In the genomic region with DNA sequence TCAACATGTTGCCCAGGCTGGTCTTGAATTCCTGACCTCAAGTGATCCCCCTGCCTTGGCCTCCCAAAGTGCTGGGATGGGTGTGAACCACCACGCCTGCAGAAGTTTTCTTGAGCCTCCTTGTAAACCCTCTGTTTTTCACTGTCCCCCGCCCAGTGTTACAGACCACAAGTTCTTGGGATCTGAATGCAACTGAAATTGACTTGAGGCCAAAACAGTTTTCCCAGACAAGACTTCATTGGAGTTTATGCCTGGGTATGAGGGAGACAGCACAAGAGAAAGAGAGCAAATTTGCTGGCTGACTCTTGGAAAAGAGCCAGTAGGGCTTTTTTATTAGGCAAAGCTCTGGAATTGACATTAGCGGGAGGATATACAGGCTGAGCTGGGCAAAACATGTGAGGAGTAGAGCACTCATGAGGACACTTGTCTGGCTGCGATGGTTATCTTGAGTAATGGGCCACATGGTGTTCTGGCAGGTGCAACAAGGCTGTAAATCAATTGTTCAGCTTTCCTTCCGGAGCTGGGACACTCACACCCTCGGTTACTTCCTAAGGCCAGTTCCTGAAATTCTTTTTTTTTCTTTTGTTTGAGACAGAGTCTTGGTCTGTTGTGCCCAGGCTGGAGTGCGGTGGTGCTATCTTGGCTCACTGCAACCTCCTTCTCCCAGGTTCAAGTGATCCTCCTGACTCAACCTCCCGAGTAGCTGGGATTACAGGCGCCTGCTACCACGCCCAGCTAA, we compare ENCODE assay signal across 2 cellular contexts.
TF ChIP-seq lines count a peak whose summit lies in the region.

No MANE protein-coding gene starts in this region.

TF ChIP-seq in SK-N-SH, 30 proteins besides CTCF, POLR2A, EP300 and RAD21 (continues in another document):
- no peak for TF ChIP-seq FOSL2 (IDR thresholded peaks at IDR 0.05; ENCODE audit: borderline replicate concordance, low read depth)
- peak; percentile 61 for TF ChIP-seq NFIC (IDR thresholded peaks at IDR 0.05; ENCODE audit: borderline replicate concordance)
- TF ChIP-seq POLR2AphosphoS5 (IDR thresholded peaks at IDR 0.05; ENCODE audit: low read depth, low read length), result 0 out of 2 replicates have a peak, but pooled peaks have one; percentile 29
- TF ChIP-seq EZH2phosphoT487 (IDR thresholded peaks at IDR 0.05; ENCODE audit: borderline replicate concordance, low read depth), result no peak
- no peak for TF ChIP-seq YY1 (IDR thresholded peaks at IDR 0.05; ENCODE audit: low read depth)
- TF ChIP-seq SMC3 (IDR thresholded peaks at IDR 0.05; ENCODE audit: low read depth, low read length), result no peak; the same call in 1 of the 2 replicates
- peak; percentile 53; the same call in 1 of the 2 replicates for TF ChIP-seq RFX5 (IDR thresholded peaks at IDR 0.05; ENCODE audit: low read length)
- no peak for TF ChIP-seq REST (IDR thresholded peaks at IDR 0.05; ENCODE audit: low read depth, low read length)
- peak; percentile 91 for TF ChIP-seq CHD2 (IDR thresholded peaks at IDR 0.05; ENCODE audit: low read length, partially characterized antibody)
- TF ChIP-seq JUND (IDR thresholded peaks at IDR 0.05), result no peak
- no peak for TF ChIP-seq ELF1 (IDR thresholded peaks at IDR 0.05)
- TF ChIP-seq, protein P1, sequence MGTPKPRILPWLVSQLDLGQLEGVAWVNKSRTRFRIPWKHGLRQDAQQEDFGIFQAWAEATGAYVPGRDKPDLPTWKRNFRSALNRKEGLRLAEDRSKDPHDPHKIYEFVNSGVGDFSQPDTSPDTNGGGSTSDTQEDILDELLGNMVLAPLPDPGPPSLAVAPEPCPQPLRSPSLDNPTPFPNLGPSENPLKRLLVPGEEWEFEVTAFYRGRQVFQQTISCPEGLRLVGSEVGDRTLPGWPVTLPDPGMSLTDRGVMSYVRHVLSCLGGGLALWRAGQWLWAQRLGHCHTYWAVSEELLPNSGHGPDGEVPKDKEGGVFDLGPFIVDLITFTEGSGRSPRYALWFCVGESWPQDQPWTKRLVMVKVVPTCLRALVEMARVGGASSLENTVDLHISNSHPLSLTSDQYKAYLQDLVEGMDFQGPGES (IDR thresholded peaks at IDR 0.05; ENCODE audit: low read depth, low read length), result no peak
- no peak for TF ChIP-seq USF2 (IDR thresholded peaks at IDR 0.05; ENCODE audit: borderline replicate concordance, low read depth, low read length)
- TF ChIP-seq TCF12 (IDR thresholded peaks at IDR 0.05), result peak; percentile 70
- TF ChIP-seq, protein P2, sequence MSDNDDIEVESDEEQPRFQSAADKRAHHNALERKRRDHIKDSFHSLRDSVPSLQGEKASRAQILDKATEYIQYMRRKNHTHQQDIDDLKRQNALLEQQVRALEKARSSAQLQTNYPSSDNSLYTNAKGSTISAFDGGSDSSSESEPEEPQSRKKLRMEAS (IDR thresholded peaks at IDR 0.05; ENCODE audit: low read depth), result 0 out of 2 replicates have a peak, but pooled peaks have one; percentile 32
- TF ChIP-seq MXI1 (IDR thresholded peaks at IDR 0.05; ENCODE audit: low read depth, low read length), result peak; percentile 97
- TF ChIP-seq FOXJ3 (CRISPR knock-in tag; IDR thresholded peaks at IDR 0.05), result peak; percentile 97
- TF ChIP-seq TEAD4 (IDR thresholded peaks at IDR 0.05; ENCODE audit: borderline replicate concordance, insufficient read depth), result no peak
- TF ChIP-seq FOXM1 (IDR thresholded peaks at IDR 0.05; ENCODE audit: low read depth), result no peak
- TF ChIP-seq, protein P3, sequence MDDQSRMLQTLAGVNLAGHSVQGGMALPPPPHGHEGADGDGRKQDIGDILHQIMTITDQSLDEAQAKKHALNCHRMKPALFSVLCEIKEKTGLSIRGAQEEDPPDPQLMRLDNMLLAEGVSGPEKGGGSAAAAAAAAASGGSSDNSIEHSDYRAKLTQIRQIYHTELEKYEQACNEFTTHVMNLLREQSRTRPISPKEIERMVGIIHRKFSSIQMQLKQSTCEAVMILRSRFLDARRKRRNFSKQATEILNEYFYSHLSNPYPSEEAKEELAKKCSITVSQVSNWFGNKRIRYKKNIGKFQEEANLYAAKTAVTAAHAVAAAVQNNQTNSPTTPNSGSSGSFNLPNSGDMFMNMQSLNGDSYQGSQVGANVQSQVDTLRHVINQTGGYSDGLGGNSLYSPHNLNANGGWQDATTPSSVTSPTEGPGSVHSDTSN (IDR thresholded peaks at IDR 0.05), result peak; percentile 80
- no peak for TF ChIP-seq MEF2A (IDR thresholded peaks at IDR 0.05; ENCODE audit: borderline replicate concordance, low read depth)
- no peak for TF ChIP-seq SIN3A (IDR thresholded peaks at IDR 0.05; ENCODE audit: borderline replicate concordance, low read depth, low read length)
- TF ChIP-seq, protein P4, sequence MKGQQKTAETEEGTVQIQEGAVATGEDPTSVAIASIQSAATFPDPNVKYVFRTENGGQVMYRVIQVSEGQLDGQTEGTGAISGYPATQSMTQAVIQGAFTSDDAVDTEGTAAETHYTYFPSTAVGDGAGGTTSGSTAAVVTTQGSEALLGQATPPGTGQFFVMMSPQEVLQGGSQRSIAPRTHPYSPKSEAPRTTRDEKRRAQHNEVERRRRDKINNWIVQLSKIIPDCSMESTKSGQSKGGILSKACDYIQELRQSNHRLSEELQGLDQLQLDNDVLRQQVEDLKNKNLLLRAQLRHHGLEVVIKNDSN (IDR thresholded peaks at IDR 0.05; ENCODE audit: borderline replicate concordance, low read depth), result peak; percentile 38; the same call in 1 of the 2 replicates

TF ChIP-seq in GM23338, 12 proteins besides CTCF, POLR2A, EP300 and RAD21:
- TF ChIP-seq ZNF331 (CRISPR knock-in tag; IDR thresholded peaks at IDR 0.05; ENCODE audit: low read depth), result no peak
- no peak for TF ChIP-seq JUNB (IDR thresholded peaks at IDR 0.05; ENCODE audit: unreplicated experiment)
